ENCODE assay signal across 12 cellular contexts in the genomic region with DNA sequence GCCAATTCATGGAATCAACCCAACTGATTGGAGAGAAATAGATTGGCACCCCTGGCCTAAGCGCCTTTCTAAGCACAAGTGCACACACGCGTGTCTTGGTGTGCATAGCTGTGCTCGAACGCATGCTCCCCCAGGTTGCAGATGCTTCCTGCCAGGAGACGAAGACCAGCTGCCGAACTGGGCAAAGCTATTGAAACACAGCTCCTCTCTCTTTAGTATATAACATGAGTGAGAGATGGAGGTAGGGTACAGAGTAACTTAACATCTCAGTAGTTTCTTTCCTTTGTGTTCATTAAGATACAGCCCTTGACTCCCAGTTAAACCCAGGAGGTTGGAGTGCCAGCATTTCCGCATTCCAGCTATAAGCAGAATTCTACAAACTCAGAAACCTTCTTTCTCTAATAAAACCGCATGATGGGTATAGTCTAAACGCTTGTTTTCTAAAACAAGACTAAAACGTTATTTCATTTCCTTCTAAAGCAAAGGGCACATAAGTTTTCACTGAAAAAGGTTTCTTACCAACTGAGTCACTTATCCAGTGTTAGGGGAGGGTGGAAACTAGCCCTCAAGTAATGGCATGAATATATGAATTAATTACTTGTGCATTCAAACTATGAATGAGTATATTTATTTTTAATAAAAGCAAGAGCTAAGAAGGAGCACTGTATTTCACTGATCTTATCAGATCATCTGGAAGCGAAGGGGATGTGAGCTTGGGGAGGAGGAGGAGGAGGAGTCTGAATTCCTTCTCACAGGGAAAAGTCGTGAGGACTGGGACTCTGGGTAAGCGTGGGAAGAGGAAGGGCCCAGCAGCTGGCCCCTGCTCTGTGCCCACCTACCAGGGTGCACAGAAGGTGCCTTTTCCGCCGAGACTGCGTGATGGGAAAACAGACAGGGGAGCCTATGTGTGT.
DNase-seq lines count a peak whose midpoint lies in the region; ATAC-seq and TF ChIP-seq lines count a peak whose summit lies in the region.
"Had no signal": no experiment of that assay in that cellular context is flagged by ENCODE, and none has a peak within 500 bp of the region (broad histone marks: within the 10 kb centered on the region; RNA-seq: fewer than 3 reads in every experiment).

No MANE protein-coding gene starts in this region.

- H3K4me3 ChIP-seq in muscle layer of duodenum (ENCODE audit: low read depth in 1 of 2, low read length in 2 of 2) (no peak overlapping the region), vagina (peak overlapping the region; percentile 18 to 30)

- H3K36me3 ChIP-seq in muscle layer of duodenum (ENCODE audit: control insufficient read depth in 1 of 2, insufficient read depth in 2 of 2, low read length in 2 of 2) (peaks cover 18 to 21% of the 10 kb centered on the region in 2 donors), vagina (peaks cover 0 to 9% of the 10 kb centered on the region in 2 donors)

- TF ChIP-seq POLR2A in vagina (IDR thresholded peaks at IDR 0.05): no peak

- intact Hi-C loops in Right ventricle myocardium inferior (cut with DNase I) (loop anchor here (5.0 kb wide), 1 partner anchor 38 kb away; no protein-coding TSS in a partner anchor), cardiac septum (cut with DNase I) (no loop called here), vagina (cut with DNase I) (no loop called here)

- in situ Hi-C loops in KBM-7 (cut with MboI; ENCODE audit: low pct_unique_long_range_greater_than_20kb, low sequenced_read_pairs): no loop called here

- DNase-seq in Right ventricle myocardium inferior (ENCODE audit: missing footprints) (no peak), cardiac septum (ENCODE audit: low spot score) (no peak), epidermal melanocyte (ENCODE audit: insufficient read length, low spot score) (peak; percentile 63), vagina (ENCODE audit: extremely low spot score in 2 of 2) (no peak), KBM-7 (no peak), foreskin keratinocyte (no peak)
- DNase-seq in naive thymus-derived CD8-positive, alpha-beta T cell: no peak
- DNase-seq: activated CD4-positive, alpha-beta T cell treated with anti-CD3 and anti-CD28 coated beads, Interleukin-2, amount 50 U/mL, for 1 hour; DMS79; effector memory CD4-positive, alpha-beta T cell; NCI-H1417 treated with DMSO at 0.1 percent for 48 hours had no signal

- H3K27me3 ChIP-seq in muscle layer of duodenum (ENCODE audit: low read depth, low read length) (no peaks in the 10 kb centered on the region), vagina (no peaks in the 10 kb centered on the region), foreskin keratinocyte (no peaks in the 10 kb centered on the region)

- H3K27me3 Mint-ChIP-seq in naive thymus-derived CD8-positive, alpha-beta T cell: no peaks in the 10 kb centered on the region

- H3K27ac Mint-ChIP-seq in naive thymus-derived CD8-positive, alpha-beta T cell: peak overlapping the region in 1 of 10 donors; percentile 51

- POLR2A ChIA-PET in naive thymus-derived CD8-positive, alpha-beta T cell (lab: Charles Lee): no interaction called here

- peaks cover 5 to 43% (median 5%) of the 10 kb centered on the region in 3 donors for H3K36me3 Mint-ChIP-seq in naive thymus-derived CD8-positive, alpha-beta T cell

- H3K27ac ChIP-seq in muscle layer of duodenum (ENCODE audit: low read length): peak overlapping the region; percentile 13
- peak overlapping the region; percentile 69 for H3K27ac ChIP-seq in vagina
- H3K27ac ChIP-seq in foreskin keratinocyte: no peak overlapping the region

- H3K9me3 Mint-ChIP-seq in naive thymus-derived CD8-positive, alpha-beta T cell: no peaks in the 10 kb centered on the region

- TF ChIP-seq CTCF in vagina (IDR thresholded peaks at IDR 0.05) (no peak), foreskin keratinocyte (conservative IDR thresholded peaks at IDR 0.05) (no peak)

- ATAC-seq in Right ventricle myocardium inferior: peak; percentile 3
- ATAC-seq in naive thymus-derived CD8-positive, alpha-beta T cell: no peak
- ATAC-seq in foreskin keratinocyte: no peak

- no peak overlapping the region for H3K4me3 Mint-ChIP-seq in naive thymus-derived CD8-positive, alpha-beta T cell

- H3K4me1 Mint-ChIP-seq in naive thymus-derived CD8-positive, alpha-beta T cell: peaks cover 12 to 43% (median 21%) of the 10 kb centered on the region in 4 donors

- H3K4me1 ChIP-seq in muscle layer of duodenum (ENCODE audit: control insufficient read depth in 1 of 2, insufficient read depth in 2 of 2, low read length in 2 of 2) (peaks cover 4 to 25% of the 10 kb centered on the region in 2 donors), vagina (peaks cover 50% of the 10 kb centered on the region), foreskin keratinocyte (peaks cover 22% of the 10 kb centered on the region)

- H3K9me3 ChIP-seq in muscle layer of duodenum (ENCODE audit: control insufficient read depth in 1 of 2, low read length in 2 of 2) (no peaks in the 10 kb centered on the region), vagina (no peaks in the 10 kb centered on the region)

Comparison
In these comparisons a context has a peak if more than half of its experiments do, and no peak if none do; other contexts are left out.
1. H3K4me3 ChIP-seq: peak in vagina (2 of 2); none in muscle layer of duodenum (0 of 2).